27 cellular contexts compared by ENCODE assay signal in genomic region chr10:84695983-84696382, GRCh38.
"Had no signal": no experiment of that assay in that cellular context is flagged by ENCODE, and none has a peak within 500 bp of the region (broad histone marks: within the 10 kb centered on the region; RNA-seq: fewer than 3 reads in every experiment).

No MANE protein-coding gene starts in this region.

- H3K9me3 Mint-ChIP-seq: natural killer cell treated with Interleukin-12 subunit alpha and Interleukin-12 subunit beta and Interleukin-15 and Interleukin-18, amount 100 ng/mL, for 72 hours had no signal

- H3K4me1 Mint-ChIP-seq: immature natural killer cell; mesothelial cell of epicardium; naive thymus-derived CD4-positive, alpha-beta T cell; stimulated activated naive B cell treated with anti-CD40 and anti-IgM and Interleukin-4, amounts not matched to agents 10 μg/mL and 1 μg/mL and 100 μg/mL, for 72 hours had no signal

- H3K36me3 Mint-ChIP-seq: immature natural killer cell; mesothelial cell of epicardium; naive thymus-derived CD4-positive, alpha-beta T cell; natural killer cell treated with Interleukin-12 subunit alpha and Interleukin-12 subunit beta and Interleukin-15 and Interleukin-18, amount 100 ng/mL, for 72 hours; stimulated activated naive B cell treated with anti-CD40 and anti-IgM and Interleukin-4, amounts not matched to agents 10 μg/mL and 1 μg/mL and 100 μg/mL, for 72 hours had no signal

- H3K27ac Mint-ChIP-seq: immature natural killer cell; mesothelial cell of epicardium; naive thymus-derived CD4-positive, alpha-beta T cell; natural killer cell treated with Interleukin-12 subunit alpha and Interleukin-12 subunit beta and Interleukin-15 and Interleukin-18, amount 100 ng/mL, for 72 hours; progenitor cell of endocrine pancreas; stimulated activated naive B cell treated with anti-CD40 and anti-IgM and Interleukin-4, amounts not matched to agents 10 μg/mL and 1 μg/mL and 100 μg/mL, for 72 hours had no signal

- H3K36me3 ChIP-seq: left ventricle myocardium inferior, ovary, right atrium auricular region, right lobe of liver, stomach, thyroid gland, transverse colon, upper lobe of left lung, vagina had no signal

- H3K4me3 ChIP-seq: left ventricle myocardium inferior, lung, ovary, right atrium auricular region, right lobe of liver, skin epidermis, stomach, testis, thyroid gland, transverse colon, upper lobe of left lung, vagina had no signal

- H3K9me3 ChIP-seq: ovary, right lobe of liver, testis, thyroid gland, transverse colon, vagina had no signal

- H3K27ac ChIP-seq: left ventricle myocardium inferior, ovary, right atrium auricular region, right lobe of liver, skin epidermis, stomach, testis, transverse colon, vagina had no signal

- H3K4me3 Mint-ChIP-seq: immature natural killer cell; mesothelial cell of epicardium; naive thymus-derived CD4-positive, alpha-beta T cell; natural killer cell treated with Interleukin-12 subunit alpha and Interleukin-12 subunit beta and Interleukin-15 and Interleukin-18, amount 100 ng/mL, for 72 hours; stimulated activated naive B cell treated with anti-CD40 and anti-IgM and Interleukin-4, amounts not matched to agents 10 μg/mL and 1 μg/mL and 100 μg/mL, for 72 hours had no signal

- ATAC-seq: left colon; naive thymus-derived CD4-positive, alpha-beta T cell; natural killer cell treated with Interleukin-12 subunit alpha and Interleukin-12 subunit beta and Interleukin-15 and Interleukin-18, amount 100 ng/mL, for 72 hours; right lobe of liver; stimulated activated naive B cell treated with anti-CD40 and anti-IgM and Interleukin-4, amounts not matched to agents 10 μg/mL and 1 μg/mL and 100 μg/mL, for 72 hours; stimulated activated naive CD8-positive, alpha-beta T cell treated with anti-CD3 and anti-CD28 coated beads, Interleukin-15, Interleukin-2, amounts not matched to agents 100 U/mL and 50 U/mL, for 24 hours had no signal

- H3K4me1 ChIP-seq: left ventricle myocardium inferior, right atrium auricular region, right lobe of liver, stomach, testis, transverse colon, vagina had no signal

- H3K27me3 Mint-ChIP-seq: stimulated activated naive B cell treated with anti-CD40 and anti-IgM and Interleukin-4, amounts not matched to agents 10 μg/mL and 1 μg/mL and 100 μg/mL, for 72 hours had no signal

- H3K27me3 ChIP-seq: ovary, right atrium auricular region, right lobe of liver, stomach, testis, thyroid gland, transverse colon, upper lobe of left lung, vagina had no signal

- DNase-seq: hypothalamus; immature natural killer cell; kidney; left colon; left ventricle myocardium inferior; mesendoderm; naive thymus-derived CD4-positive, alpha-beta T cell; ovary; right lobe of liver; stimulated activated CD4-positive, alpha-beta T cell treated with anti-CD3 and anti-CD28 coated beads, Interleukin-12 subunit alpha, Interleukin-12 subunit beta, amount 100 ng/mL, for 4 hours; stimulated activated CD4-positive, alpha-beta T cell treated with anti-CD3 and anti-CD28 coated beads, Interleukin-15, amount 100 ng/mL, for 24 hours; stimulated activated CD4-positive, alpha-beta T cell treated with anti-CD3 and anti-CD28 coated beads, Interleukin-2, amount 100 ng/mL, for 24 hours; stimulated activated CD4-positive, alpha-beta T cell treated with anti-CD3 and anti-CD28 coated beads, Interleukin-4, amount 100 ng/mL, for 1 hour; stimulated activated naive B cell treated with anti-CD40 and anti-IgM and Interleukin-4, amounts not matched to agents 10 μg/mL and 1 μg/mL and 100 μg/mL, for 72 hours; stimulated activated naive CD8-positive, alpha-beta T cell treated with anti-CD3 and anti-CD28 coated beads, Interleukin-15, Interleukin-2, amounts not matched to agents 100 U/mL and 50 U/mL, for 24 hours; stomach; testis; transverse colon had no signal
